ENCODE assay signal across 9 cellular contexts in the genomic region with DNA sequence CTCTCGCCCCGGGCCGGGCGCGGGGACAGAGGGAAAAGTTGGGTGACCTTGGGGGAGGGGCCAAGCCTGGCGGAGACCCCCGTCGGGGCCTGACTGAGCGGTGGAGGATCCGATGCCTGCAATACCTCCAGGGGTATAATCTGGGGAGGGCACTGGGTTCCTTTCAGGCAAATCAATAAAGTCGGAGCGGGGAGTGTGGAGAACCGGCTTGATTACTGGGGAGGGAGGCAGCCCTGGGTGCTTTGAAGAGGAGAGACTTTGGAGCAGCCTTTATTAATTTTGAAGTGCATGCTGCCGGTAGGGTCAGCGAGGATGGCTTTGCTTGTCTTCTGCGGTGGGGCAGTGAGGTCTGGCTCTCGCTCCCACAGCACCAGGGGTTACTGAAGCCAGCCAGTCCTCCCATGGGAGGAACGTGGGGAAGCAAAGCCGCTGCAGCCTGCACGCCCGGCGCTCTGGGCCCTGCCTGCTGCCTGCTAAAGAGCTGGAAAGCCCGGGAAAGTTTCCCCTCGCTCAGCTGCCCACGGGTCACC. TPM values are rescaled to one million over a fixed set of nuclear protein-coding genes. Genes with fewer than 3 reads are reported as not detected.
A peak's percentile ranks its signal among the peaks of the same experiment; 100 is the strongest.
DNase-seq lines count a peak whose midpoint lies in the region; ATAC-seq and TF ChIP-seq lines count a peak whose summit lies in the region.
"Had no signal": no experiment of that assay in that cellular context is flagged by ENCODE, and none has a peak within 500 bp of the region (broad histone marks: within the 10 kb centered on the region; RNA-seq: fewer than 3 reads in every experiment).

No MANE protein-coding gene starts in this region.

- H3K9me3 ChIP-seq in gastroesophageal sphincter: no peaks in the 10 kb centered on the region

- no CpG with 5 or more reads among the region's 25 CpGs for WGBS in gastroesophageal sphincter (ENCODE audit: low coverage in 1 of 2), 2 donors

- TF ChIP-seq EP300 in gastroesophageal sphincter (IDR thresholded peaks at IDR 0.05): no peak

- peak; percentile 51 for ATAC-seq in gastroesophageal sphincter

- TF ChIP-seq POLR2A in gastroesophageal sphincter (IDR thresholded peaks at IDR 0.05): no peak

- H3K36me3 ChIP-seq in gastroesophageal sphincter: peaks cover 0 to 5% of the 10 kb centered on the region in 2 donors

- peak overlapping the region; percentile 54 to 87 (median 84) for H3K27ac ChIP-seq in gastroesophageal sphincter
- H3K27ac ChIP-seq: HL-60 had no signal

- no peak for TF ChIP-seq CTCF in gastroesophageal sphincter (IDR thresholded peaks at IDR 0.05)

- in situ Hi-C loops in G401 (cut with HindIII; ENCODE audit: low sequenced_read_pairs): no loop called here

- no peaks in the 10 kb centered on the region for H3K27me3 ChIP-seq in gastroesophageal sphincter

- intact Hi-C loops in posterior cingulate gyrus (cut with DNase I): no loop called here

- H3K4me3 ChIP-seq in gastroesophageal sphincter: peak overlapping the region; percentile 49 to 73

- peaks cover 0 to 49% (median 9%) of the 10 kb centered on the region in 3 donors for H3K4me1 ChIP-seq in gastroesophageal sphincter

- DNase-seq in G401 (ENCODE audit: low spot score): peak; percentile 23
- DNase-seq in NCI-H748 treated with DMSO at 0.1 percent for 48 hours (lab: John Stamatoyannopoulos, UW): peak; percentile 11
- DNase-seq in posterior cingulate gyrus: peak in 6 of 10 donors; percentile 16 to 90 (median 52)
- no peak for DNase-seq in NCI-H1436 (lab: John Stamatoyannopoulos, UW)
- no peak for DNase-seq in activated T-cell treated with anti-CD3 and anti-CD28 coated beads, Interleukin-2, amount 50 U/mL, for 1 hour
- DNase-seq in stimulated activated naive CD4-positive, alpha-beta T cell treated with Interleukin-2 at 50 U/mL for 16 hours (lab: John Stamatoyannopoulos, UW): no peak
- no peak for DNase-seq in OCI-M1 (lab: John Stamatoyannopoulos, UW)

RNA-seq across cellular contexts. Expression of a gene that starts 0.4 kb away (rescaled TPM):
- not detected in 2 replicates for total RNA-seq in G401 (2014; rRNA removed; shearing (Covaris generic))
- total RNA-seq in gastroesophageal sphincter: 10 to 100 TPM in 3 of 4 donors, 1 to 10 TPM in 1; 3.2 to 23.0 (median 11.9) TPM

Comparison
In these comparisons a context has a peak if more than half of its experiments do, and no peak if none do; other contexts are left out.
1. DNase-seq: peak in G401 (single experiment), NCI-H748 treated with DMSO at 0.1 percent for 48 hours (single experiment) and posterior cingulate gyrus (6 of 10); none in NCI-H1436 (single experiment), activated T-cell treated with anti-CD3 and anti-CD28 coated beads, Interleukin-2, amount 50 U/mL, for 1 hour (single experiment), stimulated activated naive CD4-positive, alpha-beta T cell treated with Interleukin-2 at 50 U/mL for 16 hours (single experiment) and OCI-M1 (single experiment).